Comparison of ENCODE assay signal across 9 cellular contexts in genomic region chr2:145638675-145639074, GRCh38.
A peak's percentile ranks its signal among the peaks of the same experiment; 100 is the strongest.
DNase-seq lines count a peak whose midpoint lies in the region; ATAC-seq and TF ChIP-seq lines count a peak whose summit lies in the region.
"Had no signal": no experiment of that assay in that cellular context is flagged by ENCODE, and none has a peak within 500 bp of the region (broad histone marks: within the 10 kb centered on the region; RNA-seq: fewer than 3 reads in every experiment).

No MANE protein-coding gene starts in this region.

- no peaks in the 10 kb centered on the region for H3K27me3 Mint-ChIP-seq in activated B cell treated with CpG ODN at 0.5 μM for 24 hours
- no peaks in the 10 kb centered on the region for H3K27me3 Mint-ChIP-seq in activated CD4-positive, alpha-beta T cell treated with anti-CD3 and anti-CD28 coated beads for 36 hours

- H3K9ac ChIP-seq in SK-N-SH, result no peak overlapping the region

- DNase-seq in SK-N-SH (peak; percentile 1), activated B cell treated with CpG ODN at 0.5 μM for 24 hours (no peak), upper lobe of right lung (no peak), NCI-H2171 treated with DMSO at 0.1 percent for 48 hours (lab: John Stamatoyannopoulos, UW) (no peak), superior temporal gyrus (ENCODE audit: extremely low spot score) (no peak)
- no peak for DNase-seq in activated CD4-positive, alpha-beta T cell treated with anti-CD3 and anti-CD28 coated beads for 36 hours
- DNase-seq: islet precursor cell had no signal

- CTCF ChIA-PET in SK-N-SH (lab: Yijun Ruan, JAX), result no interaction called here
- CTCF ChIA-PET in activated B cell treated with CpG ODN at 0.5 μM for 24 hours (lab: Charles Lee), result no interaction called here
- CTCF ChIA-PET in activated CD4-positive, alpha-beta T cell treated with anti-CD3 and anti-CD28 coated beads for 36 hours (lab: Charles Lee), result no interaction called here

- WGBS in SK-N-SH (ENCODE audit: low lambda C conversion rate), result 79% methylated on average over 2 of the region's 2 CpGs

- TF ChIP-seq EP300 in SK-N-SH (IDR thresholded peaks at IDR 0.05; ENCODE audit: borderline replicate concordance in 1 of 2, low read depth in 1 of 2, low read length in 1 of 2), result no peak

- H3K9me3 Mint-ChIP-seq in activated B cell treated with CpG ODN at 0.5 μM for 24 hours, result peaks cover 4% of the 10 kb centered on the region
- H3K9me3 Mint-ChIP-seq in activated CD4-positive, alpha-beta T cell treated with anti-CD3 and anti-CD28 coated beads for 36 hours (ENCODE audit: low read depth), result no peaks in the 10 kb centered on the region

- H3K9me3 ChIP-seq in SK-N-SH, result no peaks in the 10 kb centered on the region
- no peaks in the 10 kb centered on the region for H3K9me3 ChIP-seq in upper lobe of right lung

- ATAC-seq in SK-N-SH treated with all-trans-retinoic acid at 6 μM for 48 hours, result no peak
- ATAC-seq in HG02759 (IDR thresholded peaks at IDR 0.05; ENCODE audit: unreplicated experiment), result peak; percentile 78
- ATAC-seq in activated B cell treated with CpG ODN at 0.5 μM for 24 hours (ENCODE audit: low read depth), result peak; percentile 72
- no peak for ATAC-seq in upper lobe of right lung
- ATAC-seq in activated CD4-positive, alpha-beta T cell treated with anti-CD3 and anti-CD28 coated beads for 36 hours, result no peak

- H3K27ac ChIP-seq in SK-N-SH (ENCODE audit: low read depth in 2 of 2, low read length in 1 of 2) (no peak overlapping the region), upper lobe of right lung (no peak overlapping the region)

- H3K4me3 ChIP-seq in SK-N-SH (ENCODE audit: low read depth in 2 of 2, low read length in 1 of 2) (no peak overlapping the region), upper lobe of right lung (no peak overlapping the region)

- no peaks in the 10 kb centered on the region for H3K79me2 ChIP-seq in SK-N-SH (ENCODE audit: insufficient read depth)

- peaks cover 40% of the 10 kb centered on the region for H3K4me1 Mint-ChIP-seq in activated B cell treated with CpG ODN at 0.5 μM for 24 hours
- no peaks in the 10 kb centered on the region for H3K4me1 Mint-ChIP-seq in activated CD4-positive, alpha-beta T cell treated with anti-CD3 and anti-CD28 coated beads for 36 hours

- H4K20me1 ChIP-seq in SK-N-SH (ENCODE audit: insufficient read depth), result no peaks in the 10 kb centered on the region

- no peak overlapping the region for H2AFZ ChIP-seq in SK-N-SH (ENCODE audit: low read depth)

- no peak for TF ChIP-seq RAD21 in SK-N-SH (IDR thresholded peaks at IDR 0.05; ENCODE audit: low read length)

- peak overlapping the region; percentile 24 for H3K4me3 Mint-ChIP-seq in activated B cell treated with CpG ODN at 0.5 μM for 24 hours
- H3K4me3 Mint-ChIP-seq in activated CD4-positive, alpha-beta T cell treated with anti-CD3 and anti-CD28 coated beads for 36 hours, result no peak overlapping the region

- H3K4me1 ChIP-seq in SK-N-SH (ENCODE audit: control insufficient read depth in 1 of 2, insufficient read depth in 2 of 2, low read depth in 1 of 2, low read length in 1 of 2), result no peaks in the 10 kb centered on the region
- no peaks in the 10 kb centered on the region for H3K4me1 ChIP-seq in upper lobe of right lung

- no peaks in the 10 kb centered on the region for H3K36me3 ChIP-seq in SK-N-SH (replicated peaks in 1 of 2; ENCODE audit: control insufficient read depth in 1 of 2, insufficient read depth in 2 of 2, low read length in 1 of 2)
- H3K36me3 ChIP-seq in upper lobe of right lung, result no peaks in the 10 kb centered on the region

- H3K27ac Mint-ChIP-seq in activated B cell treated with CpG ODN at 0.5 μM for 24 hours, result peak overlapping the region; percentile 50
- no peak overlapping the region for H3K27ac Mint-ChIP-seq in activated CD4-positive, alpha-beta T cell treated with anti-CD3 and anti-CD28 coated beads for 36 hours

- no peak overlapping the region for H3K4me2 ChIP-seq in SK-N-SH

- no peaks in the 10 kb centered on the region for H3K9me2 ChIP-seq in SK-N-SH

- no peaks in the 10 kb centered on the region for H3K36me3 Mint-ChIP-seq in activated B cell treated with CpG ODN at 0.5 μM for 24 hours (ENCODE audit: low read depth)
- no peaks in the 10 kb centered on the region for H3K36me3 Mint-ChIP-seq in activated CD4-positive, alpha-beta T cell treated with anti-CD3 and anti-CD28 coated beads for 36 hours (ENCODE audit: low read depth)

- POLR2A ChIA-PET in SK-N-SH (lab: Yijun Ruan, JAX), result no interaction called here
- POLR2A ChIA-PET in activated B cell treated with CpG ODN at 0.5 μM for 24 hours (lab: Charles Lee), result interaction anchor here (0.8 kb wide), 1 partner anchor 10 kb away, joined by 7 read pairs; no protein-coding TSS in a partner anchor
- POLR2A ChIA-PET in activated CD4-positive, alpha-beta T cell treated with anti-CD3 and anti-CD28 coated beads for 36 hours (lab: Charles Lee), result no interaction called here

- no peaks in the 10 kb centered on the region for H3F3A ChIP-seq in SK-N-SH (replicated peaks; ENCODE audit: insufficient read depth)

- intact Hi-C loops in activated B cell treated with CpG ODN at 0.5 μM for 24 hours (cut with micrococcal nuclease), result no loop called here
- intact Hi-C loops in upper lobe of right lung (cut with DNase I), result no loop called here
- intact Hi-C loops in activated CD4-positive, alpha-beta T cell treated with anti-CD3 and anti-CD28 coated beads for 36 hours (cut with DNase I, micrococcal nuclease), result no loop called here

- H3K27me3 ChIP-seq in SK-N-SH (ENCODE audit: insufficient read depth) (no peaks in the 10 kb centered on the region), upper lobe of right lung (no peaks in the 10 kb centered on the region)

- no peak; the same call in 1 of the 2 replicates for TF ChIP-seq CTCF in SK-N-SH (IDR thresholded peaks at IDR 0.05)
- TF ChIP-seq CTCF in activated B cell treated with CpG ODN at 0.5 μM for 24 hours (IDR thresholded peaks at IDR 0.05), result no peak
- TF ChIP-seq CTCF in upper lobe of right lung (IDR thresholded peaks at IDR 0.05), result peak; percentile 18

TF ChIP-seq in SK-N-SH, 30 proteins besides CTCF, POLR2A, EP300 and RAD21 (continues in another document):
- no peak for TF ChIP-seq FOXM1 (IDR thresholded peaks at IDR 0.05; ENCODE audit: low read depth)
- no peak for TF ChIP-seq YY1 (IDR thresholded peaks at IDR 0.05; ENCODE audit: low read depth)
- TF ChIP-seq CHD2 (IDR thresholded peaks at IDR 0.05; ENCODE audit: low read length, partially characterized antibody), result no peak
- TF ChIP-seq GATA2 (CRISPR knock-in tag; IDR thresholded peaks at IDR 0.05), result no peak
- TF ChIP-seq SMC3 (IDR thresholded peaks at IDR 0.05; ENCODE audit: low read depth, low read length), result no peak
- no peak for TF ChIP-seq RFX5 (IDR thresholded peaks at IDR 0.05; ENCODE audit: low read length)
- TF ChIP-seq MEF2A (IDR thresholded peaks at IDR 0.05; ENCODE audit: borderline replicate concordance, low read depth), result no peak
- no peak for TF ChIP-seq MXI1 (IDR thresholded peaks at IDR 0.05; ENCODE audit: low read depth, low read length)
- TF ChIP-seq ZBTB33 (IDR thresholded peaks at IDR 0.05; ENCODE audit: borderline replicate concordance, low read depth), result no peak

TF ChIP-seq in SK-N-SH treated with all-trans-retinoic acid at 6 μM for 48 hours, 23 proteins besides CTCF, POLR2A, EP300 and RAD21:
- TF ChIP-seq ZNF8 (CRISPR knock-in tag; IDR thresholded peaks at IDR 0.05) (no peak), GLIS3 (CRISPR knock-in tag; IDR thresholded peaks at IDR 0.05) (no peak), ZFP3 (CRISPR knock-in tag; IDR thresholded peaks at IDR 0.05) (no peak)

Comparison
In these comparisons a context has a peak if more than half of its experiments do, and no peak if none do; other contexts are left out.
1. ATAC-seq: peak in HG02759 (single experiment) and activated B cell treated with CpG ODN at 0.5 μM for 24 hours (single experiment); none in SK-N-SH treated with all-trans-retinoic acid at 6 μM for 48 hours (single experiment), upper lobe of right lung (single experiment) and activated CD4-positive, alpha-beta T cell treated with anti-CD3 and anti-CD28 coated beads for 36 hours (single experiment).